Comparison of ENCODE assay signal across 9 cellular contexts in genomic region chr1:109263597-109264378, GRCh38. TPM values are rescaled to one million over a fixed set of nuclear protein-coding genes. Genes with fewer than 3 reads are reported as not detected.
A peak's percentile ranks its signal among the peaks of the same experiment; 100 is the strongest.
DNase-seq lines count a peak whose midpoint lies in the region; ATAC-seq and TF ChIP-seq lines count a peak whose summit lies in the region.
"Had no signal": no experiment of that assay in that cellular context is flagged by ENCODE, and none has a peak within 500 bp of the region (broad histone marks: within the 10 kb centered on the region; RNA-seq: fewer than 3 reads in every experiment).

No MANE protein-coding gene starts in this region.

- peak in 1 of 3 donors; percentile 12 for TF ChIP-seq POLR2A in body of pancreas (IDR thresholded peaks at IDR 0.05)

- H3K9me3 ChIP-seq in body of pancreas (no peaks in the 10 kb centered on the region), iPS DF 6.9 (ENCODE audit: control insufficient read depth, insufficient read depth, low read length) (no peaks in the 10 kb centered on the region)

- H3K36me3 ChIP-seq in body of pancreas (replicated peaks in 1 of 2; ENCODE audit: insufficient read depth in 1 of 2, low read depth in 2 of 2) (no peaks in the 10 kb centered on the region), iPS DF 6.9 (ENCODE audit: control insufficient read depth, insufficient read depth, low read length) (peaks cover 29% of the 10 kb centered on the region)

- DNase-seq in COLO668 (lab: John Stamatoyannopoulos, UW; ENCODE audit: unreplicated experiment) (peak; percentile 79), M059J (ENCODE audit: low read depth) (peak; percentile 83), body of pancreas (peak; percentile 93 to 97 (median 96)), iPS DF 6.9 (ENCODE audit: low read depth, low spot score) (peak; percentile 88), NCI-H187 treated with DMSO at 0.1 percent for 48 hours (lab: John Stamatoyannopoulos, UW) (no peak)
- DNase-seq in stimulated activated CD4-positive, alpha-beta T cell treated with anti-CD3 and anti-CD28 coated beads, Interleukin-12 subunit alpha, Interleukin-12 subunit beta, amount 100 ng/mL, for 48 hours (ENCODE audit: low read depth in 2 of 3, low spot score in 1 of 3), result peak; percentile 77 to 88 (median 80)

- peak; percentile 73 for ATAC-seq in GM21381 (IDR thresholded peaks at IDR 0.05; ENCODE audit: unreplicated experiment)
- peak; percentile 98 for ATAC-seq in body of pancreas

- no peaks in the 10 kb centered on the region for H3K4me1 ChIP-seq in body of pancreas
- H3K4me1 ChIP-seq in iPS DF 6.9 (ENCODE audit: control insufficient read depth, insufficient read depth, low read length), result peaks cover 5% of the 10 kb centered on the region

- H3K4me3 ChIP-seq in body of pancreas, result no peak overlapping the region
- H3K4me3 ChIP-seq in iPS DF 6.9 (ENCODE audit: low read length), result no peak overlapping the region

- TF ChIP-seq CTCF in VCaP (conservative IDR thresholded peaks at IDR 0.05), result peak; percentile 99
- TF ChIP-seq CTCF in body of pancreas (IDR thresholded peaks at IDR 0.05), result peak; percentile 96 to 100 (median 100)

- WGBS in body of pancreas, 2 donors, result 22 to 35% methylated on average over 9 to 26 of the region's 29 CpGs
- no CpG with 5 or more reads among the region's 29 CpGs for WGBS in iPS DF 6.9 (ENCODE audit: insufficient coverage, insufficient read length)

- intact Hi-C loops in body of pancreas (cut with DNase I), result loop anchor here (10.0 kb wide), 1 partner anchor 429 kb away; no protein-coding TSS in a partner anchor

- H3K27me3 ChIP-seq in body of pancreas (no peaks in the 10 kb centered on the region), iPS DF 6.9 (ENCODE audit: control insufficient read depth, insufficient read depth, low read length) (no peaks in the 10 kb centered on the region)

- H3K27ac ChIP-seq in VCaP (peak overlapping the region; percentile 53), body of pancreas (no peak overlapping the region), iPS DF 6.9 (ENCODE audit: low read length) (no peak overlapping the region)

RNA-seq across cellular contexts. Expression of gene CELSR2, which starts 14.4 kb away (rescaled TPM):
- 3.7 and 6.9 TPM in 2 replicates for total RNA-seq in M059J (2014; rRNA removed; shearing (Covaris generic))
- total RNA-seq in body of pancreas, result 1 to 10 TPM; 7.3 to 7.5 TPM

RNA-seq across cellular contexts. Expression of gene PSRC1, which starts 19.2 kb away (rescaled TPM):
- 68.3 and 83.5 TPM in 2 replicates for total RNA-seq in M059J (2014; rRNA removed; shearing (Covaris generic))
- 1 to 10 TPM in 1 of 2 donors, not detected in 1; 1.8 TPM for total RNA-seq in body of pancreas

RNA-seq across cellular contexts. Expression of gene MYBPHL, which starts 43.0 kb away (rescaled TPM):
- not detected in 2 replicates for total RNA-seq in M059J (2014; rRNA removed; shearing (Covaris generic))
- total RNA-seq in body of pancreas, result not detected
- total RNA-seq: T-helper 2 cell treated with Interferon-gamma antibody and Interleukin-4, amounts not matched to agents 100 ng/mL and 5 ng/mL, for 36 hours had no signal

RNA-seq across cellular contexts. Expression of gene SARS1, which starts 50.1 kb away (rescaled TPM):
- total RNA-seq in M059J (2014; rRNA removed; shearing (Covaris generic)), result 110 and 149 TPM in 2 replicates
- 100 to 1,000 TPM in 1 of 2 donors, 10 to 100 TPM in 1; 65.3 to 123 TPM for total RNA-seq in body of pancreas

Comparison
In these comparisons a context has a peak if more than half of its experiments do, and no peak if none do; other contexts are left out.
1. RNA of gene PSRC1, which starts 19.2 kb away (total RNA-seq): 68.3 to 83.5 TPM in M059J; 1.8 TPM in body of pancreas; every median in the first group is over 10 times any median in the second.